ENCODE assay signal across 21 cellular contexts in genomic region chr1:150087415-150087814, GRCh38.
"Had no signal": no experiment of that assay in that cellular context is flagged by ENCODE, and none has a peak within 500 bp of the region (broad histone marks: within the 10 kb centered on the region; RNA-seq: fewer than 3 reads in every experiment).

No MANE protein-coding gene starts in this region.

- H3K27me3 Mint-ChIP-seq: naive thymus-derived CD4-positive, alpha-beta T cell had no signal

- DNase-seq: dermis blood vessel endothelial cell; dorsolateral prefrontal cortex; effector CD4-positive, alpha-beta T cell; effector memory CD4-positive, alpha-beta T cell; foreskin keratinocyte; heart left ventricle; hypothalamus; immature natural killer cell; islet precursor cell; kidney; kidney glomerular epithelial cell; left lung; left ventricle myocardium superior; lower lobe of right lung; mesendoderm; midbrain; naive thymus-derived CD4-positive, alpha-beta T cell had no signal

- H2AFZ ChIP-seq: hepatocyte had no signal

- H3K9me3 ChIP-seq: esophagus muscularis mucosa, gastroesophageal sphincter, heart left ventricle, left lung, lower lobe of right lung had no signal

- H3K4me3 ChIP-seq: coronary artery, dorsolateral prefrontal cortex, esophagus muscularis mucosa, gastroesophageal sphincter, heart left ventricle, hepatocyte, left lung, lower lobe of right lung had no signal

- H3K27ac ChIP-seq: coronary artery, esophagus muscularis mucosa, foreskin keratinocyte, heart left ventricle, hepatocyte, left lung, lower lobe of right lung had no signal

- H3K27ac Mint-ChIP-seq: immature natural killer cell had no signal

- ATAC-seq: foreskin keratinocyte; gastroesophageal sphincter; heart left ventricle; left lung; left ventricle myocardium superior; lower lobe of right lung; naive thymus-derived CD4-positive, alpha-beta T cell had no signal

- H3K4me3 Mint-ChIP-seq: immature natural killer cell; naive thymus-derived CD4-positive, alpha-beta T cell had no signal

- H3K27me3 ChIP-seq: dorsolateral prefrontal cortex, esophagus muscularis mucosa, foreskin keratinocyte, gastroesophageal sphincter, heart left ventricle, hepatocyte, left lung had no signal

- H3K79me2 ChIP-seq: hepatocyte had no signal

- H3K4me2 ChIP-seq: hepatocyte had no signal
